ENCODE assay signal across 8 cellular contexts in the genomic region with DNA sequence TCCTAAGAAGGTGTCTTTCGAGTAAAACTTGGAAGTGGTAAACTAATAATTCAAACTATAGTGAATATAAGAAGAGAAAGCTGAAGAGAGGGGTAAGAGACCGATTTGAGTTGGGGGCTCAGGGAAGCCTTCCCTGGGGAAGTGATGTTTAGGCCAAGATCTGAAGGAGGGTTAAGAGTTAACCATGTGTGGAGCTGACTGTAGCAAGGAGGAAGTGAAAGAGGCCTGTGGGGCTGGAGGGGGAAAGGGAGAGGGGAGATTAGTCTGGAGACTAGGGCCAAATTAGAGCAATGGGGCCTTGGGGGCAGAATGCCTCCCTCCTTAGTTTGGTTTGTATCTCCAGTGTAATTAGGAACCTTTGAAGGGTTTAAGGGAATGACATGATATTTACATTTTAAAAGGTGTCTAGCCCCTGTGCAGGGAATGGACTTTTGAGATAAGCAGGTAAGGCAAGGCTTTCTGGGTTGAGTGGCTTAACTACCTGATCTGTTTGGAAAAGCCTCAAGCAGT. TPM values are rescaled to one million over a fixed set of nuclear protein-coding genes. Genes with fewer than 3 reads are reported as not detected.
DNase-seq lines count a peak whose midpoint lies in the region; ATAC-seq and TF ChIP-seq lines count a peak whose summit lies in the region.

No MANE protein-coding gene starts in this region.

- intact Hi-C loops in activated CD4-positive, alpha-beta T cell treated with anti-CD3 and anti-CD28 coated beads, Interleukin-2, amount 10 ng/mL, durations not matched to agents 24 days and 14 days (cut with micrococcal nuclease) = no loop called here
- intact Hi-C loops in natural killer cell (cut with micrococcal nuclease) = no loop called here

- no peaks in the 10 kb centered on the region for H3K27me3 Mint-ChIP-seq in activated CD4-positive, alpha-beta T cell treated with anti-CD3 and anti-CD28 coated beads, Interleukin-2, amount 10 ng/mL, durations not matched to agents 24 days and 14 days
- no peaks in the 10 kb centered on the region for H3K27me3 Mint-ChIP-seq in activated naive CD8-positive, alpha-beta T cell treated with anti-CD3 and anti-CD28 coated beads, Interleukin-2, amount 10 ng/mL, durations not matched to agents 7 days and 5 days
- H3K27me3 Mint-ChIP-seq in natural killer cell (ENCODE audit: low read depth in 2 of 2) = no peaks in the 10 kb centered on the region

- peak overlapping the region; percentile 97 for H3K4me3 Mint-ChIP-seq in activated CD4-positive, alpha-beta T cell treated with anti-CD3 and anti-CD28 coated beads, Interleukin-2, amount 10 ng/mL, durations not matched to agents 24 days and 14 days
- H3K4me3 Mint-ChIP-seq in activated naive CD8-positive, alpha-beta T cell treated with anti-CD3 and anti-CD28 coated beads, Interleukin-2, amount 10 ng/mL, durations not matched to agents 7 days and 5 days = peak overlapping the region; percentile 97
- H3K4me3 Mint-ChIP-seq in natural killer cell = peak overlapping the region; percentile 28

- DNase-seq in activated CD4-positive, alpha-beta T cell treated with anti-CD3 and anti-CD28 coated beads, Interleukin-2, amount 10 ng/mL, durations not matched to agents 24 days and 14 days = peak; percentile 66
- DNase-seq in activated CD4-positive, alpha-beta T cell treated with anti-CD3 and anti-CD28 coated beads for 4 hours = no peak
- no peak for DNase-seq in activated naive CD8-positive, alpha-beta T cell treated with anti-CD3 and anti-CD28 coated beads, Interleukin-2, amount 10 ng/mL, durations not matched to agents 7 days and 5 days
- DNase-seq in natural killer cell = no peak
- DNase-seq in DMS114 treated with DMSO at 0.1 percent for 48 hours (lab: John Stamatoyannopoulos, UW; ENCODE audit: unreplicated experiment) = no peak
- DNase-seq in GM03348 (ENCODE audit: low spot score) = no peak

- POLR2A ChIA-PET in activated naive CD8-positive, alpha-beta T cell treated with anti-CD3 and anti-CD28 coated beads, Interleukin-2, amount 10 ng/mL, durations not matched to agents 7 days and 5 days (lab: Charles Lee) = interaction anchor here (0.9 to 6.0 kb wide), 3 partner anchors 15 to 119 kb away, joined by 3 to 81 read pairs (median 3); a partner anchor contains a TSS

- peaks cover 45% of the 10 kb centered on the region for H3K4me1 Mint-ChIP-seq in activated CD4-positive, alpha-beta T cell treated with anti-CD3 and anti-CD28 coated beads, Interleukin-2, amount 10 ng/mL, durations not matched to agents 24 days and 14 days
- peaks cover 54% of the 10 kb centered on the region for H3K4me1 Mint-ChIP-seq in activated naive CD8-positive, alpha-beta T cell treated with anti-CD3 and anti-CD28 coated beads, Interleukin-2, amount 10 ng/mL, durations not matched to agents 7 days and 5 days
- peaks cover 54 to 65% of the 10 kb centered on the region in 2 donors for H3K4me1 Mint-ChIP-seq in natural killer cell

- TF ChIP-seq CTCF in natural killer cell (IDR thresholded peaks at IDR 0.05) = no peak

- ATAC-seq in HG03571 (IDR thresholded peaks at IDR 0.05; ENCODE audit: unreplicated experiment) = peak; percentile 29
- no peak for ATAC-seq in activated naive CD8-positive, alpha-beta T cell treated with anti-CD3 and anti-CD28 coated beads, Interleukin-2, amount 10 ng/mL, durations not matched to agents 7 days and 5 days (ENCODE audit: low read depth)
- ATAC-seq in natural killer cell = no peak
- no peak for ATAC-seq in GM18870 (IDR thresholded peaks at IDR 0.05; ENCODE audit: unreplicated experiment)

- H3K27ac Mint-ChIP-seq in activated CD4-positive, alpha-beta T cell treated with anti-CD3 and anti-CD28 coated beads, Interleukin-2, amount 10 ng/mL, durations not matched to agents 24 days and 14 days = peak overlapping the region; percentile 38
- H3K27ac Mint-ChIP-seq in activated naive CD8-positive, alpha-beta T cell treated with anti-CD3 and anti-CD28 coated beads, Interleukin-2, amount 10 ng/mL, durations not matched to agents 7 days and 5 days = peak overlapping the region; percentile 49
- H3K27ac Mint-ChIP-seq in natural killer cell = peak overlapping the region; percentile 90 to 93

- H3K9me3 Mint-ChIP-seq in activated CD4-positive, alpha-beta T cell treated with anti-CD3 and anti-CD28 coated beads, Interleukin-2, amount 10 ng/mL, durations not matched to agents 24 days and 14 days = no peaks in the 10 kb centered on the region
- no peaks in the 10 kb centered on the region for H3K9me3 Mint-ChIP-seq in activated naive CD8-positive, alpha-beta T cell treated with anti-CD3 and anti-CD28 coated beads, Interleukin-2, amount 10 ng/mL, durations not matched to agents 7 days and 5 days
- H3K9me3 Mint-ChIP-seq in natural killer cell = no peaks in the 10 kb centered on the region

- peaks cover 28% of the 10 kb centered on the region for H3K36me3 Mint-ChIP-seq in activated CD4-positive, alpha-beta T cell treated with anti-CD3 and anti-CD28 coated beads, Interleukin-2, amount 10 ng/mL, durations not matched to agents 24 days and 14 days (ENCODE audit: low read depth)
- peaks cover 34% of the 10 kb centered on the region for H3K36me3 Mint-ChIP-seq in activated naive CD8-positive, alpha-beta T cell treated with anti-CD3 and anti-CD28 coated beads, Interleukin-2, amount 10 ng/mL, durations not matched to agents 7 days and 5 days
- no peaks in the 10 kb centered on the region for H3K36me3 Mint-ChIP-seq in natural killer cell

RNA-seq across cellular contexts. Expression of a gene that starts 2.2 kb away (rescaled TPM):
- total RNA-seq in activated CD4-positive, alpha-beta T cell treated with anti-CD3 and anti-CD28 coated beads, Interleukin-2, amount 10 ng/mL, durations not matched to agents 24 days and 14 days = 30.0 and 30.6 TPM in 2 replicates
- total RNA-seq in activated naive CD8-positive, alpha-beta T cell treated with anti-CD3 and anti-CD28 coated beads, Interleukin-2, amount 10 ng/mL, durations not matched to agents 7 days and 5 days = 10 to 100 TPM; 35.6 TPM
- 10 to 100 TPM; 38.0 to 43.8 (median 39.1) TPM for total RNA-seq in natural killer cell

RNA-seq across cellular contexts. Expression of a gene that starts 34.7 kb away (rescaled TPM):
- 101 and 108 TPM in 2 replicates for total RNA-seq in activated CD4-positive, alpha-beta T cell treated with anti-CD3 and anti-CD28 coated beads, Interleukin-2, amount 10 ng/mL, durations not matched to agents 24 days and 14 days
- 10 to 100 TPM; 97.1 to 99.1 TPM for total RNA-seq in activated naive CD8-positive, alpha-beta T cell treated with anti-CD3 and anti-CD28 coated beads, Interleukin-2, amount 10 ng/mL, durations not matched to agents 7 days and 5 days
- 10 to 100 TPM; 78.7 to 89.3 (median 81.8) TPM for total RNA-seq in natural killer cell

Comparison
In these comparisons a context has a peak if more than half of its experiments do, and no peak if none do; other contexts are left out.
1. H3K27ac Mint-ChIP-seq: peak in every context shown above with its lines; median percentile 92 in natural killer cell; 49 in activated naive CD8-positive, alpha-beta T cell treated with anti-CD3 and anti-CD28 coated beads, Interleukin-2, amount 10 ng/mL, durations not matched to agents 7 days and 5 days; 38 in activated CD4-positive, alpha-beta T cell treated with anti-CD3 and anti-CD28 coated beads, Interleukin-2, amount 10 ng/mL, durations not matched to agents 24 days and 14 days.
2. H3K4me3 Mint-ChIP-seq: peak in every context shown above with its lines; median percentile 97 in activated CD4-positive, alpha-beta T cell treated with anti-CD3 and anti-CD28 coated beads, Interleukin-2, amount 10 ng/mL, durations not matched to agents 24 days and 14 days; 97 in activated naive CD8-positive, alpha-beta T cell treated with anti-CD3 and anti-CD28 coated beads, Interleukin-2, amount 10 ng/mL, durations not matched to agents 7 days and 5 days; 28 in natural killer cell.